In genomic region chr20:19616620-19617019, GRCh38 we compare ENCODE assay signal across 24 cellular contexts.
"Had no signal": no experiment of that assay in that cellular context is flagged by ENCODE, and none has a peak within 500 bp of the region (broad histone marks: within the 10 kb centered on the region; RNA-seq: fewer than 3 reads in every experiment).

No MANE protein-coding gene starts in this region.

- H3K4me3 ChIP-seq: K562, SJSA1, SK-N-MC had no signal

- H3K27ac ChIP-seq: KMS-11, SJSA1, SK-N-MC had no signal

- ATAC-seq: K562 had no signal

- H3K36me3 ChIP-seq: SJSA1 had no signal

- H3K4me1 ChIP-seq: SJSA1 had no signal

- H3K27me3 ChIP-seq: SJSA1 had no signal

- H3K9ac ChIP-seq: KMS-11 had no signal

- H3K4me2 ChIP-seq: KMS-11 had no signal

- DNase-seq: IMR-90, Kasumi-1, MV-4-11, NCI-H1048, NCI-H1105, NCI-H1417, NCI-H1436 treated with DMSO at 0.1 percent for 48 hours, NCI-H1694, NCI-H1930, NCI-H2081, NCI-H2107, NCI-H226, NCI-H446, NCI-H510A, NCI-H524 treated with DMSO at 0.1 percent for 48 hours, NCI-H69, NCI-H774, Right ventricle myocardium superior, RPMI8226, SIG-M5 had no signal

- H3K9me3 ChIP-seq: SJSA1 had no signal
